Comparison of ENCODE assay signal across 8 cellular contexts in genomic region chr12:14365294-14366210, GRCh38. TPM values are rescaled to one million over a fixed set of nuclear protein-coding genes. Genes with fewer than 3 reads are reported as not detected.
DNase-seq lines count a peak whose midpoint lies in the region; ATAC-seq and TF ChIP-seq lines count a peak whose summit lies in the region.

TSS of gene ATF7IP (plus strand) at chr12:14365682. CDS start at chr12:14423916, 58,234 bp downstream.

- DNase-seq in DMS79 treated with DMSO at 0.1 percent for 48 hours (lab: John Stamatoyannopoulos, UW) (peak; percentile 74), RPMI7951 (ENCODE audit: low read depth) (peak; percentile 97), fibroblast of mammary gland (ENCODE audit: low read depth) (peak; percentile 96)
- DNase-seq in activated T-helper 2 cell treated with anti-CD3 and anti-CD28 coated beads, Interferon-gamma antibody, Interleukin-2, Interleukin-4, amounts not matched to agents 10 μg/mL and 5 μg/mL and 100 μg/mL, durations not matched to agents 14 hours and 24 hours and 36 hours (ENCODE audit: low spot score), result peak; percentile 96
- peak; percentile 92 to 98 (median 96) for DNase-seq in naive thymus-derived CD8-positive, alpha-beta T cell
- peak; percentile 95 to 99 (median 97) for DNase-seq in stimulated activated naive CD4-positive, alpha-beta T cell (lab: John Stamatoyannopoulos, UW)

- H3K9ac ChIP-seq in KMS-11, result peak within 1 kb of the TSS; percentile 86

- peaks cover 21% of the 10 kb centered on the region for H3K4me1 ChIP-seq in KMS-11 (ENCODE audit: low read depth, poor library complexity, severe bottlenecking)

- TF ChIP-seq CTCF in KMS-11 (conservative IDR thresholded peaks at IDR 0.05; ENCODE audit: low read depth, low read length) (0 out of 2 replicates have a peak, but pooled peaks have one; percentile 9), fibroblast of mammary gland (conservative IDR thresholded peaks at IDR 0.05; ENCODE audit: control insufficient read depth, insufficient read depth, low read depth, low read length) (peak; percentile 27)

- H3K36me3 Mint-ChIP-seq in activated T-helper 2 cell treated with anti-CD3 and anti-CD28 coated beads, Interferon-gamma antibody, Interleukin-2, Interleukin-4, amounts not matched to agents 10 μg/mL and 5 μg/mL and 100 μg/mL, durations not matched to agents 14 hours and 24 hours and 36 hours (ENCODE audit: low read depth), result peaks cover 34% of the 10 kb centered on the region
- H3K36me3 Mint-ChIP-seq in naive thymus-derived CD8-positive, alpha-beta T cell, result peaks cover 9 to 18% (median 11%) of the 10 kb centered on the region in 3 donors

- no peaks in the 10 kb centered on the region for H3K27me3 Mint-ChIP-seq in activated T-helper 2 cell treated with anti-CD3 and anti-CD28 coated beads, Interferon-gamma antibody, Interleukin-2, Interleukin-4, amounts not matched to agents 10 μg/mL and 5 μg/mL and 100 μg/mL, durations not matched to agents 14 hours and 24 hours and 36 hours (ENCODE audit: low read depth)
- peaks cover 0 to 2% (median 0%) of the 10 kb centered on the region in 5 donors for H3K27me3 Mint-ChIP-seq in naive thymus-derived CD8-positive, alpha-beta T cell

- POLR2A ChIA-PET in naive thymus-derived CD8-positive, alpha-beta T cell (lab: Charles Lee), result interaction anchor here (0.5 to 3.0 kb wide), 34 partner anchors 9 to 1180 kb away, joined by 3 to 142 read pairs (median 6); partner anchors contain the start of genes C12orf60 and WBP11

- ATAC-seq in GM21723 (IDR thresholded peaks at IDR 0.05; ENCODE audit: unreplicated experiment), result peak; percentile 66
- peak; percentile 81 to 83 for ATAC-seq in naive thymus-derived CD8-positive, alpha-beta T cell

- H3K79me2 ChIP-seq in KMS-11 (ENCODE audit: insufficient read depth, low read depth), result peaks cover 48% of the 10 kb centered on the region

- intact Hi-C loops in activated T-helper 2 cell treated with anti-CD3 and anti-CD28 coated beads, Interferon-gamma antibody, Interleukin-2, Interleukin-4, amounts not matched to agents 10 μg/mL and 5 μg/mL and 100 μg/mL, durations not matched to agents 14 hours and 24 hours and 36 hours (cut with micrococcal nuclease), result loop anchor here (1.0 to 5.0 kb wide), 6 partner anchors 87 to 587 kb away; no protein-coding TSS in a partner anchor

- H4K20me1 ChIP-seq in KMS-11 (ENCODE audit: insufficient read depth), result no peaks in the 10 kb centered on the region

- peak within 1 kb of the TSS; percentile 96 for H3K27ac Mint-ChIP-seq in activated T-helper 2 cell treated with anti-CD3 and anti-CD28 coated beads, Interferon-gamma antibody, Interleukin-2, Interleukin-4, amounts not matched to agents 10 μg/mL and 5 μg/mL and 100 μg/mL, durations not matched to agents 14 hours and 24 hours and 36 hours
- peak within 1 kb of the TSS; percentile 91 to 99 (median 96) for H3K27ac Mint-ChIP-seq in naive thymus-derived CD8-positive, alpha-beta T cell

- H3K4me3 ChIP-seq in KMS-11 (IDR thresholded peaks at IDR 0.05; ENCODE audit: insufficient read depth, low read depth, low read length) (no peak within 1 kb of the TSS), fibroblast of mammary gland (ENCODE audit: control insufficient read depth, low read depth, low read length) (peak within 1 kb of the TSS; percentile 68)

- no peaks in the 10 kb centered on the region for H3K27me3 ChIP-seq in KMS-11 (ENCODE audit: insufficient read depth, low read depth)

- H3K4me2 ChIP-seq in KMS-11, result peak within 1 kb of the TSS; percentile 57

- H3K27ac ChIP-seq in KMS-11, result peak within 1 kb of the TSS; percentile 100

- H3K4me1 Mint-ChIP-seq in activated T-helper 2 cell treated with anti-CD3 and anti-CD28 coated beads, Interferon-gamma antibody, Interleukin-2, Interleukin-4, amounts not matched to agents 10 μg/mL and 5 μg/mL and 100 μg/mL, durations not matched to agents 14 hours and 24 hours and 36 hours (ENCODE audit: low read depth), result peaks cover 32% of the 10 kb centered on the region
- H3K4me1 Mint-ChIP-seq in naive thymus-derived CD8-positive, alpha-beta T cell, result peaks cover 6 to 60% (median 24%) of the 10 kb centered on the region in 4 donors

- H3K36me3 ChIP-seq in KMS-11 (ENCODE audit: insufficient read depth), result no peaks in the 10 kb centered on the region

- peak within 1 kb of the TSS; percentile 41 for H2AFZ ChIP-seq in KMS-11 (ENCODE audit: low read depth)

- H3K9me3 Mint-ChIP-seq in activated T-helper 2 cell treated with anti-CD3 and anti-CD28 coated beads, Interferon-gamma antibody, Interleukin-2, Interleukin-4, amounts not matched to agents 10 μg/mL and 5 μg/mL and 100 μg/mL, durations not matched to agents 14 hours and 24 hours and 36 hours, result peaks cover 12% of the 10 kb centered on the region
- peaks cover 0 to 17% (median 0%) of the 10 kb centered on the region in 9 donors for H3K9me3 Mint-ChIP-seq in naive thymus-derived CD8-positive, alpha-beta T cell

- H3K4me3 Mint-ChIP-seq in activated T-helper 2 cell treated with anti-CD3 and anti-CD28 coated beads, Interferon-gamma antibody, Interleukin-2, Interleukin-4, amounts not matched to agents 10 μg/mL and 5 μg/mL and 100 μg/mL, durations not matched to agents 14 hours and 24 hours and 36 hours (ENCODE audit: low read depth), result peak within 1 kb of the TSS; percentile 88
- H3K4me3 Mint-ChIP-seq in naive thymus-derived CD8-positive, alpha-beta T cell, result peak within 1 kb of the TSS; percentile 78 to 99 (median 93)

RNA-seq across cellular contexts. Expression of gene ATF7IP, which starts in this region (rescaled TPM):
- total RNA-seq in RPMI7951 (2014; rRNA removed; shearing (Covaris generic)), result 31.2 and 41.3 TPM in 2 replicates
- 81.2 and 82.1 TPM in 2 replicates for total RNA-seq in activated T-helper 2 cell treated with anti-CD3 and anti-CD28 coated beads, Interferon-gamma antibody, Interleukin-2, Interleukin-4, amounts not matched to agents 10 μg/mL and 5 μg/mL and 100 μg/mL, durations not matched to agents 14 hours and 24 hours and 36 hours
- 100 to 1,000 TPM; 164 to 174 TPM for total RNA-seq in naive thymus-derived CD8-positive, alpha-beta T cell
- 10 to 100 TPM; 70.6 to 84.9 (median 83.1) TPM for polyA plus RNA-seq in naive thymus-derived CD8-positive, alpha-beta T cell
